16 cellular contexts compared by ENCODE assay signal in genomic region chr14:101256266-101256665, GRCh38.
"Had no signal": no experiment of that assay in that cellular context is flagged by ENCODE, and none has a peak within 500 bp of the region (broad histone marks: within the 10 kb centered on the region; RNA-seq: fewer than 3 reads in every experiment).

No MANE protein-coding gene starts in this region.

- ATAC-seq: left lobe of liver; mucosa of descending colon; naive thymus-derived CD8-positive, alpha-beta T cell had no signal

- H3K4me3 ChIP-seq: mucosa of descending colon, ovary had no signal

- DNase-seq: cortex of kidney; effector memory CD4-positive, alpha-beta T cell; foreskin melanocyte; head of caudate nucleus; hippocampal formation; mammary epithelial cell; mucosa of descending colon; naive thymus-derived CD8-positive, alpha-beta T cell; ovary; right cardiac atrium; small intestine; stimulated activated CD4-positive, alpha-beta T cell treated with anti-CD3 and anti-CD28 coated beads, Interleukin-12 subunit alpha, Interleukin-12 subunit beta, amount 100 ng/mL, for 4 hours; stimulated activated naive CD4-positive, alpha-beta T cell treated with Interleukin-2 at 50 U/mL for 16 hours; trophoblast cell had no signal

- H3K36me3 ChIP-seq: neutrophil, ovary had no signal

- H3K9me3 ChIP-seq: mucosa of descending colon, neutrophil, ovary had no signal

- H3K27me3 ChIP-seq: neutrophil, ovary had no signal

- H3K27ac ChIP-seq: neutrophil, ovary had no signal
